Comparison of ENCODE assay signal across 32 cellular contexts in genomic region chr15:71813723-71814470, GRCh38. TPM values are rescaled to one million over a fixed set of nuclear protein-coding genes. Genes with fewer than 3 reads are reported as not detected.
"Had no signal": no experiment of that assay in that cellular context is flagged by ENCODE, and none has a peak within 500 bp of the region (broad histone marks: within the 10 kb centered on the region; RNA-seq: fewer than 3 reads in every experiment).

No MANE protein-coding gene starts in this region.

- DNase-seq: activated B cell treated with CpG ODN at 0.5 μM for 24 hours; activated CD4-positive, alpha-beta T cell treated with anti-CD3 and anti-CD28 coated beads for 48 hours; activated CD4-positive, alpha-beta T cell treated with anti-CD3 and anti-CD28 coated beads, Interleukin-2, amount 50 U/mL, for 4 hours; activated CD4-positive, CD25-positive, alpha-beta regulatory T cell treated with anti-CD3 and anti-CD28 coated beads, Interleukin-2, amount 50 U/mL, for 72 hours; activated CD8-positive, alpha-beta T cell treated with anti-CD3 and anti-CD28 coated beads for 36 hours; activated gamma-delta T cell treated with Interleukin-2 at 50 U/mL for 16 hours; activated naive CD4-positive, alpha-beta T cell treated with anti-CD3 and anti-CD28 coated beads for 36 hours; activated T-cell treated with anti-CD3 and anti-CD28 coated beads, Interleukin-2, amount 50 U/mL, for 24 hours; adrenal gland; caudate nucleus; KBM-7; NCI-H1105; NCI-H1436; NCI-H1694; NCI-H1930; NCI-H2081 treated with DMSO at 0.1 percent for 48 hours; NCI-H345; NCI-H524 treated with DMSO at 0.1 percent for 48 hours; SHP77; SJCRH30; T1000 had no signal

- H3K4me1 Mint-ChIP-seq: activated B cell treated with CpG ODN at 0.5 μM for 24 hours, brain had no signal

- H3K9me3 ChIP-seq: adrenal gland had no signal

- H3K27ac ChIP-seq: adrenal gland, SJCRH30, SK-N-MC, VCaP had no signal

- H3K27me3 ChIP-seq: adrenal gland, SJCRH30 had no signal

- H3K36me3 ChIP-seq: adrenal gland had no signal

- H3K4me3 Mint-ChIP-seq: activated B cell treated with CpG ODN at 0.5 μM for 24 hours; activated CD8-positive, alpha-beta T cell treated with anti-CD3 and anti-CD28 coated beads for 36 hours; activated naive CD4-positive, alpha-beta T cell treated with anti-CD3 and anti-CD28 coated beads for 36 hours; activated T-cell treated with anti-CD3 and anti-CD28 coated beads, Interleukin-2, amount 50 U/mL, for 24 hours; brain had no signal

- H3K27me3 Mint-ChIP-seq: activated B cell treated with CpG ODN at 0.5 μM for 24 hours; activated CD8-positive, alpha-beta T cell treated with anti-CD3 and anti-CD28 coated beads for 36 hours; activated T-cell treated with anti-CD3 and anti-CD28 coated beads, Interleukin-2, amount 50 U/mL, for 24 hours; brain had no signal

- H3K4me3 ChIP-seq: adrenal gland, SJCRH30, SK-N-MC had no signal

- H3K4me1 ChIP-seq: adrenal gland had no signal

- H3K27ac Mint-ChIP-seq: activated B cell treated with CpG ODN at 0.5 μM for 24 hours; activated CD8-positive, alpha-beta T cell treated with anti-CD3 and anti-CD28 coated beads for 36 hours; activated naive CD4-positive, alpha-beta T cell treated with anti-CD3 and anti-CD28 coated beads for 36 hours; activated naive CD4-positive, alpha-beta T cell treated with anti-CD3 and anti-CD28 coated beads, Interleukin-2, amount 50 U/mL, for 72 hours; activated T-cell treated with anti-CD3 and anti-CD28 coated beads, Interleukin-2, amount 50 U/mL, for 24 hours; activated T-helper 2 cell treated with anti-CD3 and anti-CD28 coated beads, Interferon-gamma antibody, Interleukin-2, Interleukin-4, amounts not matched to agents 10 μg/mL and 5 μg/mL and 100 μg/mL, durations not matched to agents 14 hours and 24 hours and 36 hours; brain had no signal

- ATAC-seq: activated CD8-positive, alpha-beta T cell treated with anti-CD3 and anti-CD28 coated beads for 36 hours; activated naive CD4-positive, alpha-beta T cell treated with anti-CD3 and anti-CD28 coated beads, Interleukin-2, amount 50 U/mL, for 72 hours; Panc1 had no signal

RNA-seq across cellular contexts. Expression of gene NR2E3, which starts 3.5 kb away (rescaled TPM):
- total RNA-seq: activated B cell treated with CpG ODN at 0.5 μM for 24 hours; activated CD8-positive, alpha-beta memory T cell treated with anti-CD3 and anti-CD28 coated beads for 36 hours; activated CD8-positive, alpha-beta T cell treated with anti-CD3 and anti-CD28 coated beads for 36 hours; activated naive CD4-positive, alpha-beta T cell treated with anti-CD3 and anti-CD28 coated beads for 36 hours; activated naive CD4-positive, alpha-beta T cell treated with anti-CD3 and anti-CD28 coated beads, Interleukin-2, amount 50 U/mL, for 72 hours; activated T-helper 2 cell treated with anti-CD3 and anti-CD28 coated beads, Interferon-gamma antibody, Interleukin-2, Interleukin-4, amounts not matched to agents 10 μg/mL and 5 μg/mL and 100 μg/mL, durations not matched to agents 14 hours and 24 hours and 36 hours; astrocyte; RPMI7951; T-helper 1 cell treated with Interleukin-12 subunit alpha and Interleukin-12 subunit beta and Interleukin-4 antibody, amounts not matched to agents 30 ng/mL and 1 ng/mL, for 36 hours; T-helper 2 cell treated with Interferon-gamma antibody and Interleukin-4, amounts not matched to agents 100 ng/mL and 5 ng/mL, for 36 hours had no signal
